In the genomic region with DNA sequence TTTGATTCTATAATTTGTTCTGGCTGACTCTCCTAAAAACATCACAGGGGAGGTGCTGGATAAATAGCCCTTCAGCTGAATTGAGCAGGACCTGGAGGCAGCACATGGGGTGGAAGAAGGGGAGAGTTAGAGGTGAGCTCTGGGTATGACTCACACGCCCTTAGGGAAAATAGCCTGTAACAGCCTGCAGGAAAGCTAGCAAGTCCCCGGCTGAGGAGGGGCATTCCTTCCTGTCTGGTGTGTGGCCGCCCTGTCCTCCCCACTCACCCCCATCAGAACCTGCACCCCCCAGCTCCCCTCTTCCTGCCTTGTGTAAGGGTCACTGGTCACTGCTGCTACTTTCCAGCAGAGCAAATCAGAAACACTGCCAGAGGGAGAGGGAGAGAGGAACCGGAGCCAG, we compare ENCODE assay signal across 18 cellular contexts.
A peak's percentile ranks its signal among the peaks of the same experiment; 100 is the strongest.
DNase-seq lines count a peak whose midpoint lies in the region; ATAC-seq and TF ChIP-seq lines count a peak whose summit lies in the region.
"Had no signal": no experiment of that assay in that cellular context is flagged by ENCODE, and none has a peak within 500 bp of the region (broad histone marks: within the 10 kb centered on the region; RNA-seq: fewer than 3 reads in every experiment).

No MANE protein-coding gene starts in this region.

- H3K4me1 Mint-ChIP-seq in HFFc6 (ENCODE audit: low read depth), result peaks cover 32% of the 10 kb centered on the region
- H3K4me1 Mint-ChIP-seq in T-cell, result no peaks in the 10 kb centered on the region

- DNase-seq in HFFc6 (peak; percentile 69), adipocyte (ENCODE audit: low read depth) (peak; percentile 82), foreskin keratinocyte (peak; percentile 53 to 72), sciatic nerve (ENCODE audit: low spot score) (peak; percentile 54), dedifferentiated amniotic fluid mesenchymal stem cell (ENCODE audit: extremely low spot score) (no peak), T-cell (no peak), NCI-H146 (lab: John Stamatoyannopoulos, UW) (no peak)
- DNase-seq: activated CD4-positive, alpha-beta T cell treated with anti-CD3 and anti-CD28 coated beads, Interleukin-2, amount 50 U/mL, for 48 hours; activated T-cell treated with anti-CD3 and anti-CD28 coated beads, Interleukin-2, amount 50 U/mL, for 72 hours; adrenal gland; DMS53; effector CD4-positive, alpha-beta T cell; NCI-H2081 treated with DMSO at 0.1 percent for 48 hours; SHP77; substantia nigra had no signal

- H3K27ac ChIP-seq in foreskin keratinocyte, result no peak overlapping the region
- H3K27ac ChIP-seq: BLaER1 treated with 17β-estradiol and CSF1 and Interleukin-3, amounts not matched to agents 10 nM and 100 nM; gastroesophageal sphincter had no signal

- no peak overlapping the region for H3K4me3 ChIP-seq in adipocyte (ENCODE audit: low read length)
- H3K4me3 ChIP-seq: adrenal gland; BLaER1 treated with 17β-estradiol and CSF1 and Interleukin-3, amounts not matched to agents 10 nM and 100 nM; gastroesophageal sphincter had no signal

- H3K27ac Mint-ChIP-seq in HFFc6 (no peak overlapping the region), T-cell (no peak overlapping the region)
- H3K27ac Mint-ChIP-seq: activated T-cell treated with anti-CD3 and anti-CD28 coated beads, Interleukin-2, amount 50 U/mL, for 72 hours had no signal

- H3K4me1 ChIP-seq in adipocyte (ENCODE audit: control insufficient read depth, insufficient read depth, low read length), result peaks cover 26% of the 10 kb centered on the region
- no peaks in the 10 kb centered on the region for H3K4me1 ChIP-seq in foreskin keratinocyte

- POLR2A ChIA-PET in T-cell (lab: Charles Lee), result no interaction called here

- TF ChIP-seq CTCF in HFFc6 (IDR thresholded peaks at IDR 0.05) (no peak), foreskin keratinocyte (conservative IDR thresholded peaks at IDR 0.05) (no peak)

- ATAC-seq in foreskin keratinocyte (peak; percentile 43), sciatic nerve (peak; percentile 38), GM19328 (IDR thresholded peaks at IDR 0.05; ENCODE audit: unreplicated experiment) (no peak), T-cell (replicated peaks in 1 of 4) (no peak)
- ATAC-seq: activated T-cell treated with anti-CD3 and anti-CD28 coated beads, Interleukin-2, amount 50 U/mL, for 72 hours; gastroesophageal sphincter had no signal

- no peak overlapping the region for H3K9ac ChIP-seq in adipocyte (ENCODE audit: low read length)
- H3K9ac ChIP-seq: BLaER1 treated with 17β-estradiol and CSF1 and Interleukin-3, amounts not matched to agents 10 nM and 100 nM had no signal

- CTCF ChIA-PET in T-cell (lab: Charles Lee), result no interaction called here

- peaks cover 20% of the 10 kb centered on the region for H3K9me3 ChIP-seq in adipocyte (ENCODE audit: control insufficient read depth, low read length)
- H3K9me3 ChIP-seq: adrenal gland had no signal

- H3K4me3 Mint-ChIP-seq in HFFc6, result peak overlapping the region; percentile 24; the same call in 1 of the 2 replicates
- H3K4me3 Mint-ChIP-seq in T-cell, result no peak overlapping the region
- H3K4me3 Mint-ChIP-seq: activated T-cell treated with anti-CD3 and anti-CD28 coated beads, Interleukin-2, amount 50 U/mL, for 72 hours had no signal

- peaks cover 8% of the 10 kb centered on the region for H3K9me3 Mint-ChIP-seq in HFFc6
- H3K9me3 Mint-ChIP-seq in T-cell, result peaks cover 0 to 7% (median 5%) of the 10 kb centered on the region in 3 donors

- no peaks in the 10 kb centered on the region for H3K36me3 ChIP-seq in adipocyte (ENCODE audit: control insufficient read depth, insufficient read depth, low read length, severe bottlenecking)
- H3K36me3 ChIP-seq: adrenal gland; BLaER1 treated with 17β-estradiol and CSF1 and Interleukin-3, amounts not matched to agents 10 nM and 100 nM; gastroesophageal sphincter had no signal

- H3K27me3 ChIP-seq in adipocyte (replicated peaks; ENCODE audit: control insufficient read depth, insufficient read depth, low read length) (peaks cover 20% of the 10 kb centered on the region), foreskin keratinocyte (no peaks in the 10 kb centered on the region)
- H3K27me3 ChIP-seq: adrenal gland; BLaER1 treated with 17β-estradiol and CSF1 and Interleukin-3, amounts not matched to agents 10 nM and 100 nM had no signal

- intact Hi-C loops in sciatic nerve (cut with DNase I), result no loop called here

- H3K36me3 Mint-ChIP-seq in HFFc6 (ENCODE audit: low read depth) (peaks cover 12% of the 10 kb centered on the region), T-cell (no peaks in the 10 kb centered on the region)

- H3K27me3 Mint-ChIP-seq in HFFc6 (ENCODE audit: insufficient read depth), result peaks cover 11% of the 10 kb centered on the region; the same call in 1 of the 2 replicates
- no peaks in the 10 kb centered on the region for H3K27me3 Mint-ChIP-seq in T-cell

Comparison
In these comparisons a context has a peak if more than half of its experiments do, and no peak if none do; other contexts are left out.
1. DNase-seq: peak in HFFc6 (single experiment), adipocyte (single experiment), foreskin keratinocyte (2 of 2) and sciatic nerve (single experiment); none in dedifferentiated amniotic fluid mesenchymal stem cell (single experiment), T-cell (0 of 34) and NCI-H146 (single experiment).
2. ATAC-seq: peak in foreskin keratinocyte (single experiment) and sciatic nerve (single experiment); none in GM19328 (single experiment) and T-cell (0 of 4).